In genomic region chr5:25995209-25995608, GRCh38 we compare ENCODE assay signal across 27 cellular contexts.
"Had no signal": no experiment of that assay in that cellular context is flagged by ENCODE, and none has a peak within 500 bp of the region (broad histone marks: within the 10 kb centered on the region; RNA-seq: fewer than 3 reads in every experiment).

No MANE protein-coding gene starts in this region.

- H3K27me3 ChIP-seq: stomach, suprapubic skin, testis, thyroid gland, tibial artery, tibial nerve, transverse colon, upper lobe of left lung, upper lobe of right lung, uterus, vagina had no signal

- H3K27ac ChIP-seq: stomach, suprapubic skin, testis, thoracic aorta, thyroid gland, tibial artery, tibial nerve, transverse colon, upper lobe of left lung, upper lobe of right lung, uterus, vagina had no signal

- H3K9me3 ChIP-seq: suprapubic skin, testis, thoracic aorta, thyroid gland, tibial artery, tibial nerve, upper lobe of left lung, upper lobe of right lung, uterus, vagina had no signal

- FAIRE-seq: urothelium cell line had no signal

- ATAC-seq: stimulated activated effector memory CD8-positive, alpha-beta T cell treated with anti-CD3 and anti-CD28 coated beads, Interleukin-12 subunit alpha, Interleukin-12 subunit beta, amount 100 ng/mL, for 72 hours; stimulated activated memory B cell treated with anti-CD40 and anti-IgM and Interleukin-4, amounts not matched to agents 10 μg/mL and 1 μg/mL and 100 μg/mL, for 72 hours; stimulated activated naive B cell treated with anti-CD40 and anti-IgM and Interleukin-4, amounts not matched to agents 10 μg/mL and 1 μg/mL and 100 μg/mL, for 72 hours; stimulated activated naive CD8-positive, alpha-beta T cell treated with anti-CD3 and anti-CD28 coated beads, Interleukin-15, amount 100 ng/mL, for 72 hours; stimulated activated naive CD8-positive, alpha-beta T cell treated with anti-CD3 and anti-CD28 coated beads, Interleukin-15, Interleukin-2, amounts not matched to agents 100 U/mL and 50 U/mL, for 24 hours; upper lobe of right lung had no signal

- DNase-seq: stimulated activated CD4-positive, alpha-beta T cell treated with anti-CD3 and anti-CD28 coated beads, Interleukin-2, amount 100 ng/mL, for 48 hours; stimulated activated CD4-positive, alpha-beta T cell treated with anti-CD3 and anti-CD28 coated beads, Interleukin-4, amount 100 ng/mL, for 1 hour; stimulated activated CD4-positive, alpha-beta T cell treated with anti-CD3 and anti-CD28 coated beads, Interleukin-4, amount 100 ng/mL, for 24 hours; stimulated activated CD4-positive, alpha-beta T cell treated with anti-CD3 and anti-CD28 coated beads, Interleukin-4, amount 100 ng/mL, for 4 hours; stimulated activated CD8-positive, alpha-beta memory T cell treated with anti-CD3 and anti-CD28 coated beads, Interleukin-4, amount 100 ng/mL, for 48 hours; stimulated activated naive B cell treated with anti-CD40 and anti-IgM and Interleukin-4, amounts not matched to agents 10 μg/mL and 1 μg/mL and 100 μg/mL, for 72 hours; stimulated activated naive CD4-positive, alpha-beta T cell; stimulated activated naive CD4-positive, alpha-beta T cell treated with Interleukin-2 at 50 U/mL for 16 hours; stimulated activated naive CD8-positive, alpha-beta T cell treated with anti-CD3 and anti-CD28 coated beads, Interleukin-15, amount 100 ng/mL, for 72 hours; stimulated activated naive CD8-positive, alpha-beta T cell treated with anti-CD3 and anti-CD28 coated beads, Interleukin-15, Interleukin-2, amounts not matched to agents 100 U/mL and 50 U/mL, for 24 hours; stomach; substantia nigra; testis; thyroid gland; tibial artery; transverse colon; trophoblast cell; upper lobe of left lung; upper lobe of right lung; uterus had no signal

- H3K36me3 ChIP-seq: stomach, suprapubic skin, thoracic aorta, thyroid gland, tibial artery, tibial nerve, upper lobe of left lung, upper lobe of right lung, uterus, vagina had no signal

- H3K4me1 ChIP-seq: stomach, suprapubic skin, testis, thyroid gland, tibial artery, tibial nerve, transverse colon, upper lobe of left lung, upper lobe of right lung, uterus, vagina had no signal

- H3K4me3 ChIP-seq: stomach, suprapubic skin, testis, thoracic aorta, thyroid gland, tibial artery, tibial nerve, transverse colon, upper lobe of left lung, upper lobe of right lung, uterus, vagina had no signal
